Comparison of ENCODE assay signal across 18 cellular contexts in the genomic region with DNA sequence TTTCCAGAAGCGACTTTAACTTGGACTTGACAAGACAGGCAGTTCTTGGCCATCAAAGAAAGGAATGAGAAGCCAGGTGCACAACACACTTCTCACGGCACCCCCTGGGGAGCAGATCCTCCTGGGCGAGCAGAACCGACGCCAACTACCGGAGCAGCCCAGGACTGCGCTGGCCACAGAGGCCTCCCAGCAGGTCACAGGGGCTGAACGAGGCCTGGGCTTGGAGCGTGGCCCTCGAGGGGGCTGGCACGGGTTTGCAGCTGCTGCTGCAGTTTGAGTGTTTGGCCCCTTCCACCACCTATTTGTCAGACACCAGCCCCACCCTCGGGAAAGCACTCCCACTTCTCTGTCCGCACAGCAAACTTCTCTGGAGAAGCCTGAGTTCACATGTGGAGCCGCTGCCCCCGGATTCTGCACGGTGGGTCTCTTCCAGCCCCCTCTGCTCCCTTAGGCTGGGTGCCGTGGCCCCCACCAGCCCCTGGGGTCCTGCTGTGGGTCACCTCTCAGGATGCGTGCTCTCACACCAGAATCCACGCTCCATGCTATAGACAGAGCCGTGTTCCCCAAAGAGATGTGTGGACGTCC.
DNase-seq lines count a peak whose midpoint lies in the region; ATAC-seq and TF ChIP-seq lines count a peak whose summit lies in the region.
"Had no signal": no experiment of that assay in that cellular context is flagged by ENCODE, and none has a peak within 500 bp of the region (broad histone marks: within the 10 kb centered on the region; RNA-seq: fewer than 3 reads in every experiment).

No MANE protein-coding gene starts in this region.

- no peaks in the 10 kb centered on the region for H3K36me3 Mint-ChIP-seq in CD14-positive monocyte
- H3K36me3 Mint-ChIP-seq in CD4-positive, alpha-beta T cell (ENCODE audit: low read depth), result no peaks in the 10 kb centered on the region

- no peak for ATAC-seq in CD4-positive, alpha-beta T cell (ENCODE audit: poor library complexity)
- ATAC-seq in left lobe of liver, result no peak

- no peaks in the 10 kb centered on the region for H3K79me1 ChIP-seq in mesenchymal stem cell (replicated peaks; ENCODE audit: low read length, poor library complexity, severe bottlenecking)
- H3K79me1 ChIP-seq in mesendoderm (ENCODE audit: low read length), result no peaks in the 10 kb centered on the region

- H3K27ac Mint-ChIP-seq in CD14-positive monocyte, result no peak overlapping the region
- no peak overlapping the region for H3K27ac Mint-ChIP-seq in CD4-positive, alpha-beta T cell
- H3K27ac Mint-ChIP-seq: T-helper 1 cell treated with Interleukin-12 subunit alpha and Interleukin-12 subunit beta and Interleukin-4 antibody, amounts not matched to agents 30 μg/mL and 1 μg/mL, for 36 hours had no signal

- H2BK5ac ChIP-seq in mesenchymal stem cell (ENCODE audit: low read depth, low read length, poor library complexity, severe bottlenecking) (no peak overlapping the region), mesendoderm (ENCODE audit: low read length) (no peak overlapping the region)

- TF ChIP-seq CTCF in CD14-positive monocyte (IDR thresholded peaks at IDR 0.05), result no peak
- TF ChIP-seq CTCF in CD4-positive, alpha-beta T cell (IDR thresholded peaks at IDR 0.05), result no peak

- H3K4me1 Mint-ChIP-seq in CD14-positive monocyte, result no peaks in the 10 kb centered on the region
- H3K4me1 Mint-ChIP-seq in CD4-positive, alpha-beta T cell (ENCODE audit: low read depth), result no peaks in the 10 kb centered on the region

- H3K18ac ChIP-seq in mesenchymal stem cell (ENCODE audit: low read depth in 1 of 2, low read length in 2 of 2) (no peak overlapping the region), mesendoderm (ENCODE audit: low read length) (no peak overlapping the region)

- H3K9me3 Mint-ChIP-seq in CD14-positive monocyte, result peaks cover 0 to 4% (median 0%) of the 10 kb centered on the region in 7 donors
- no peaks in the 10 kb centered on the region for H3K9me3 Mint-ChIP-seq in CD4-positive, alpha-beta T cell
- H3K9me3 Mint-ChIP-seq: T-helper 1 cell treated with Interleukin-12 subunit alpha and Interleukin-12 subunit beta and Interleukin-4 antibody, amounts not matched to agents 30 μg/mL and 1 μg/mL, for 36 hours had no signal

- H3K4me3 ChIP-seq in mesenchymal stem cell (ENCODE audit: insufficient read depth in 1 of 2, low read depth in 1 of 2, low read length in 2 of 2) (no peak overlapping the region), mesendoderm (ENCODE audit: low read length) (no peak overlapping the region)
- H3K4me3 ChIP-seq: PC-9 had no signal

- no peak overlapping the region for H2AK5ac ChIP-seq in mesenchymal stem cell (ENCODE audit: low read length, severe bottlenecking)
- H2AK5ac ChIP-seq in mesendoderm (ENCODE audit: low read length), result no peak overlapping the region

- H3K4me1 ChIP-seq in mesenchymal stem cell (ENCODE audit: control insufficient read depth, insufficient read depth, low read depth, low read length) (no peaks in the 10 kb centered on the region), mesendoderm (ENCODE audit: control insufficient read depth, low read depth, low read length) (no peaks in the 10 kb centered on the region)

- CTCF ChIA-PET in CD4-positive, alpha-beta T cell (lab: Charles Lee), result no interaction called here

- no peaks in the 10 kb centered on the region for H3K36me3 ChIP-seq in mesenchymal stem cell (ENCODE audit: control insufficient read depth in 1 of 2, insufficient read depth in 2 of 2, low read depth in 1 of 2, low read length in 2 of 2)
- no peaks in the 10 kb centered on the region for H3K36me3 ChIP-seq in mesendoderm (ENCODE audit: control insufficient read depth, insufficient read depth, low read length)

- no peak overlapping the region for H4K8ac ChIP-seq in mesenchymal stem cell (ENCODE audit: low read length)
- no peak overlapping the region for H4K8ac ChIP-seq in mesendoderm (ENCODE audit: low read depth, low read length)

- no peak overlapping the region for H3K4me3 Mint-ChIP-seq in CD14-positive monocyte
- H3K4me3 Mint-ChIP-seq in CD4-positive, alpha-beta T cell, result no peak overlapping the region
- H3K4me3 Mint-ChIP-seq: T-helper 1 cell treated with Interleukin-12 subunit alpha and Interleukin-12 subunit beta and Interleukin-4 antibody, amounts not matched to agents 30 μg/mL and 1 μg/mL, for 36 hours had no signal

- no peaks in the 10 kb centered on the region for H3K27me3 Mint-ChIP-seq in CD14-positive monocyte (ENCODE audit: low read depth in 3 of 3)
- H3K27me3 Mint-ChIP-seq in CD4-positive, alpha-beta T cell, result no peaks in the 10 kb centered on the region

- POLR2A ChIA-PET in CD4-positive, alpha-beta T cell (lab: Charles Lee), result no interaction called here

- H3K27me3 ChIP-seq in mesenchymal stem cell (ENCODE audit: control insufficient read depth in 1 of 2, insufficient read depth in 1 of 2, low read length in 2 of 2) (no peaks in the 10 kb centered on the region), mesendoderm (ENCODE audit: insufficient read depth, low read length, poor library complexity) (no peaks in the 10 kb centered on the region)
- no peaks in the 10 kb centered on the region for H3K27me3 ChIP-seq in CD4-positive, alpha-beta T cell (ENCODE audit: control insufficient read depth, insufficient read depth, low read length)

- H2BK120ac ChIP-seq in mesenchymal stem cell (ENCODE audit: low read depth, low read length), result no peak overlapping the region
- no peak overlapping the region for H2BK120ac ChIP-seq in mesendoderm (ENCODE audit: low read depth, low read length)

- no peak overlapping the region for H3K4me2 ChIP-seq in mesenchymal stem cell (ENCODE audit: low read length, poor library complexity, severe bottlenecking)
- no peak overlapping the region for H3K4me2 ChIP-seq in mesendoderm (ENCODE audit: low read length)
- H3K4me2 ChIP-seq: PC-9 had no signal

- intact Hi-C loops in CD14-positive monocyte (cut with micrococcal nuclease), result no loop called here
- intact Hi-C loops in CD4-positive, alpha-beta T cell (cut with DNase I, micrococcal nuclease), result no loop called here

- H4K5ac ChIP-seq in mesendoderm (ENCODE audit: low read length), result no peak overlapping the region

- H3K4ac ChIP-seq in mesenchymal stem cell (ENCODE audit: low read depth in 1 of 2, low read length in 2 of 2) (no peak overlapping the region), mesendoderm (ENCODE audit: low read depth, low read length) (no peak overlapping the region)

- no peak overlapping the region for H2BK12ac ChIP-seq in mesenchymal stem cell (ENCODE audit: low read length in 2 of 2)

- WGBS in mesenchymal stem cell, result 84% methylated on average over 21 of the region's 21 CpGs
- WGBS in mesendoderm (ENCODE audit: extremely low coverage, insufficient coverage, low lambda C conversion rate), result no CpG with 5 or more reads among the region's 21 CpGs

- H3K9me3 ChIP-seq in mesenchymal stem cell (ENCODE audit: control insufficient read depth, low read length), result no peaks in the 10 kb centered on the region
- H3K9me3 ChIP-seq in CD4-positive, alpha-beta T cell (ENCODE audit: control insufficient read depth, low read length), result no peaks in the 10 kb centered on the region

- H3K23ac ChIP-seq in mesenchymal stem cell (ENCODE audit: low read length in 2 of 2) (no peak overlapping the region), mesendoderm (ENCODE audit: low read length) (no peak overlapping the region)

- no peak overlapping the region for H3K9ac ChIP-seq in mesenchymal stem cell (ENCODE audit: low read length)
- no peak overlapping the region for H3K9ac ChIP-seq in mesendoderm (ENCODE audit: low read length)

- H3K14ac ChIP-seq in mesenchymal stem cell (ENCODE audit: low read length in 2 of 2), result no peak overlapping the region

- H4K91ac ChIP-seq in mesenchymal stem cell (ENCODE audit: low read length), result peak overlapping the region; percentile 29

- H2BK15ac ChIP-seq in mesenchymal stem cell (ENCODE audit: low read depth, poor library complexity, severe bottlenecking) (no peak overlapping the region), mesendoderm (replicated peaks; ENCODE audit: low read depth) (no peak overlapping the region)

- no peak overlapping the region for H3K56ac ChIP-seq in mesendoderm (ENCODE audit: low read length)

- DNase-seq in CD14-positive monocyte (ENCODE audit: low spot score) (peak; percentile 26), ELF-1 (ENCODE audit: low read depth, low spot score) (peak; percentile 9), SW480 (ENCODE audit: low spot score) (peak; percentile 47), mesenchymal stem cell (no peak), mesendoderm (no peak), HCEC 1CT (no peak), left lobe of liver (ENCODE audit: low spot score) (no peak)
- no peak for DNase-seq in CD4-positive, alpha-beta T cell
- DNase-seq: ACHN, DMS79 treated with DMSO at 0.1 percent for 48 hours, H7, KBM-7, NCI-H1436 treated with DMSO at 0.1 percent for 48 hours, NCI-H2081, NCI-H524 treated with DMSO at 0.1 percent for 48 hours, PC-9 had no signal

- H2AFZ ChIP-seq in mesenchymal stem cell (ENCODE audit: low read depth, low read length), result no peak overlapping the region
- H2AFZ ChIP-seq: PC-9 had no signal

- H3K27ac ChIP-seq in mesenchymal stem cell (ENCODE audit: low read length, poor library complexity, severe bottlenecking), result no peak overlapping the region
- H3K27ac ChIP-seq in mesendoderm (ENCODE audit: low read depth, low read length), result no peak overlapping the region
- no peak overlapping the region for H3K27ac ChIP-seq in CD4-positive, alpha-beta T cell (ENCODE audit: low read depth, low read length)
- H3K27ac ChIP-seq: C4-2B, PC-9 had no signal

- H3K79me2 ChIP-seq in mesendoderm (ENCODE audit: control insufficient read depth, insufficient read depth, low read length), result no peaks in the 10 kb centered on the region

Comparison
In these comparisons a context has a peak if more than half of its experiments do, and no peak if none do; other contexts are left out.
1. DNase-seq: peak in CD14-positive monocyte (single experiment), ELF-1 (single experiment) and SW480 (single experiment); none in mesenchymal stem cell (single experiment), mesendoderm (single experiment), HCEC 1CT (single experiment), CD4-positive, alpha-beta T cell (0 of 10) and left lobe of liver (single experiment).